In genomic region chrX:101931494-101932248, GRCh38 we compare ENCODE assay signal across 8 cellular contexts. TPM values are rescaled to one million over a fixed set of nuclear protein-coding genes. Genes with fewer than 3 reads are reported as not detected.
DNase-seq lines count a peak whose midpoint lies in the region; ATAC-seq and TF ChIP-seq lines count a peak whose summit lies in the region.

ZMAT1 (minus strand) TSS chrX:101932027; CDS start chrX:101932008, 19 bp downstream.

- peak within 1 kb of the TSS; percentile 87 for H3K4me3 Mint-ChIP-seq in activated CD4-positive, alpha-beta T cell treated with anti-CD3 and anti-CD28 coated beads for 36 hours

- H3K36me3 Mint-ChIP-seq in activated CD4-positive, alpha-beta T cell treated with anti-CD3 and anti-CD28 coated beads for 36 hours (ENCODE audit: low read depth), result peaks cover 4% of the 10 kb centered on the region

- ATAC-seq in GM19023 (IDR thresholded peaks at IDR 0.05; ENCODE audit: unreplicated experiment), result peak; percentile 82
- ATAC-seq in HG03280 (IDR thresholded peaks at IDR 0.05; ENCODE audit: unreplicated experiment), result peak; percentile 86
- peak; percentile 97 for ATAC-seq in activated CD4-positive, alpha-beta T cell treated with anti-CD3 and anti-CD28 coated beads for 36 hours
- ATAC-seq in left lobe of liver, result peak; percentile 94

- H3K9me3 Mint-ChIP-seq in activated CD4-positive, alpha-beta T cell treated with anti-CD3 and anti-CD28 coated beads for 36 hours (ENCODE audit: low read depth), result peaks cover 3% of the 10 kb centered on the region

- POLR2A ChIA-PET in activated CD4-positive, alpha-beta T cell treated with anti-CD3 and anti-CD28 coated beads for 36 hours (lab: Charles Lee), result interaction anchor here (0.6 to 0.9 kb wide), 4 partner anchors 61 to 1698 kb away, joined by 3 to 4 read pairs (median 3); partner anchors contain the start of gene ARMCX4

- no peaks in the 10 kb centered on the region for H3K27me3 Mint-ChIP-seq in activated CD4-positive, alpha-beta T cell treated with anti-CD3 and anti-CD28 coated beads for 36 hours

- peak within 1 kb of the TSS; percentile 87 to 95 for H3K27ac ChIP-seq in coronary artery

- CTCF ChIA-PET in activated CD4-positive, alpha-beta T cell treated with anti-CD3 and anti-CD28 coated beads for 36 hours (lab: Charles Lee), result interaction anchor here (0.8 kb wide), 1 partner anchor 541 kb away, joined by 4 read pairs; the partner anchor contains the start of gene RPL36A

- DNase-seq in AG10803 (ENCODE audit: low read depth) (peak; percentile 89), NCI-H446 (lab: John Stamatoyannopoulos, UW) (peak; percentile 7 to 82), coronary artery (ENCODE audit: low spot score) (peak; percentile 93), left lobe of liver (ENCODE audit: low spot score) (peak; percentile 93)
- peak; percentile 95 for DNase-seq in activated CD4-positive, alpha-beta T cell treated with anti-CD3 and anti-CD28 coated beads for 36 hours
- DNase-seq in stimulated activated CD4-positive, alpha-beta T cell treated with anti-CD3 and anti-CD28 coated beads, Interleukin-2, amount 100 ng/mL, for 24 hours, result peak; percentile 91

- H3K27ac Mint-ChIP-seq in activated CD4-positive, alpha-beta T cell treated with anti-CD3 and anti-CD28 coated beads for 36 hours, result peak within 1 kb of the TSS; percentile 92

- intact Hi-C loops in activated CD4-positive, alpha-beta T cell treated with anti-CD3 and anti-CD28 coated beads for 36 hours (cut with DNase I, micrococcal nuclease), result loop anchor here (2.0 to 5.0 kb wide), 7 partner anchors 134 to 1111 kb away; partner anchors contain the start of genes BEX5 (in 1 of the 2), CSTF2 (in 1 of the 2), HNRNPH2 (in 1 of the 2) and RPL36A (in 1 of the 2)

- TF ChIP-seq CTCF in AG10803 (conservative IDR thresholded peaks at IDR 0.05; ENCODE audit: low read length) (no peak), coronary artery (IDR thresholded peaks at IDR 0.05) (no peak)

- H3K4me1 Mint-ChIP-seq in activated CD4-positive, alpha-beta T cell treated with anti-CD3 and anti-CD28 coated beads for 36 hours, result peaks cover 10% of the 10 kb centered on the region

- peak within 1 kb of the TSS; percentile 56 for H3K4me3 ChIP-seq in AG10803 (ENCODE audit: low read length)
- peak within 1 kb of the TSS; percentile 70 for H3K4me3 ChIP-seq in coronary artery

RNA-seq across cellular contexts. Expression of gene ZMAT1, which starts in this region (rescaled TPM):
- 1 to 10 TPM; 4.4 to 5.4 TPM for total RNA-seq in activated CD4-positive, alpha-beta T cell treated with anti-CD3 and anti-CD28 coated beads for 36 hours
- 2.5 TPM for total RNA-seq in left lobe of liver

Comparison
In these comparisons a context has a peak if more than half of its experiments do, and no peak if none do; other contexts are left out.
1. Peak in every context shown above with its lines: DNase-seq, ATAC-seq, H3K4me3 ChIP-seq and H3K27ac ChIP-seq.
2. DNase-seq: peak in every context shown above with its lines; median percentile 95 in activated CD4-positive, alpha-beta T cell treated with anti-CD3 and anti-CD28 coated beads for 36 hours; 93 in coronary artery; 93 in left lobe of liver; 91 in stimulated activated CD4-positive, alpha-beta T cell treated with anti-CD3 and anti-CD28 coated beads, Interleukin-2, amount 100 ng/mL, for 24 hours; 89 in AG10803; 44 in NCI-H446.